Comparison of ENCODE assay signal across 1 cellular context in the genomic region with DNA sequence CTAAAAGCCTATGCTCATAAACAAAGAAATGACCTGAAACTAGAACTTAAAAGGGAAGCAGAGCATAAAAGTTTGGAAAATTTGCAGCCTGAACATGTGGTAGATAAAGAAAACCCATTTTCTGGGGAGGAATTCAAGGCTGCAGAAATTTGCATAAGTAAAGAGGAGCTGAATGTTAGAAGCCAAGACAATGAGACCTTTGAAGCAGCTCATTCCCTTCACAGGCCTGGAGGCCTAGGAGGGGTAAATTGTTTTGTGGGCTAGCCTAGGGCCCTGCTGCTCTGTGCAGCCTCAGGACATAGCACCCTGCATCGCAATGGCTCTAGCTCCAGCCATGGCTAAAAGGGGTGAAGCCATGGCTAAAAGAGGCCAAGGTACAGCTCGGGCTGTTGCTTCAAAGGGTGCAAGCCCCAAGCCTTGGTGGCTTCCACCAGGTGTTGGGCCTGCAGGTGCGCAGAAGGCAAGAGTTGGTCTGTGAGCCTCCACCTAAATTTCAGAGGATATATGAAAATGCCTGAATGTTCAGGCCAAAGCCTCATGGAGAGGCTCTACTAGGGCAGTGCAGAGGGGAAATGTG.
TF ChIP-seq lines count a peak whose summit lies in the region.

No MANE protein-coding gene starts in this region.

TF ChIP-seq in GM23338, 12 proteins besides CTCF, POLR2A, EP300 and RAD21:
- no peak for TF ChIP-seq ZNF331 (CRISPR knock-in tag; IDR thresholded peaks at IDR 0.05; ENCODE audit: low read depth)
- TF ChIP-seq ZNF114 (CRISPR knock-in tag; IDR thresholded peaks at IDR 0.05): no peak
- TF ChIP-seq, protein P1, sequence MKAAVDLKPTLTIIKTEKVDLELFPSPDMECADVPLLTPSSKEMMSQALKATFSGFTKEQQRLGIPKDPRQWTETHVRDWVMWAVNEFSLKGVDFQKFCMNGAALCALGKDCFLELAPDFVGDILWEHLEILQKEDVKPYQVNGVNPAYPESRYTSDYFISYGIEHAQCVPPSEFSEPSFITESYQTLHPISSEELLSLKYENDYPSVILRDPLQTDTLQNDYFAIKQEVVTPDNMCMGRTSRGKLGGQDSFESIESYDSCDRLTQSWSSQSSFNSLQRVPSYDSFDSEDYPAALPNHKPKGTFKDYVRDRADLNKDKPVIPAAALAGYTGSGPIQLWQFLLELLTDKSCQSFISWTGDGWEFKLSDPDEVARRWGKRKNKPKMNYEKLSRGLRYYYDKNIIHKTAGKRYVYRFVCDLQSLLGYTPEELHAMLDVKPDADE (IDR thresholded peaks at IDR 0.05): no peak
- no peak for TF ChIP-seq STAT1 (IDR thresholded peaks at IDR 0.05; ENCODE audit: unreplicated experiment)
- TF ChIP-seq, protein P2, sequence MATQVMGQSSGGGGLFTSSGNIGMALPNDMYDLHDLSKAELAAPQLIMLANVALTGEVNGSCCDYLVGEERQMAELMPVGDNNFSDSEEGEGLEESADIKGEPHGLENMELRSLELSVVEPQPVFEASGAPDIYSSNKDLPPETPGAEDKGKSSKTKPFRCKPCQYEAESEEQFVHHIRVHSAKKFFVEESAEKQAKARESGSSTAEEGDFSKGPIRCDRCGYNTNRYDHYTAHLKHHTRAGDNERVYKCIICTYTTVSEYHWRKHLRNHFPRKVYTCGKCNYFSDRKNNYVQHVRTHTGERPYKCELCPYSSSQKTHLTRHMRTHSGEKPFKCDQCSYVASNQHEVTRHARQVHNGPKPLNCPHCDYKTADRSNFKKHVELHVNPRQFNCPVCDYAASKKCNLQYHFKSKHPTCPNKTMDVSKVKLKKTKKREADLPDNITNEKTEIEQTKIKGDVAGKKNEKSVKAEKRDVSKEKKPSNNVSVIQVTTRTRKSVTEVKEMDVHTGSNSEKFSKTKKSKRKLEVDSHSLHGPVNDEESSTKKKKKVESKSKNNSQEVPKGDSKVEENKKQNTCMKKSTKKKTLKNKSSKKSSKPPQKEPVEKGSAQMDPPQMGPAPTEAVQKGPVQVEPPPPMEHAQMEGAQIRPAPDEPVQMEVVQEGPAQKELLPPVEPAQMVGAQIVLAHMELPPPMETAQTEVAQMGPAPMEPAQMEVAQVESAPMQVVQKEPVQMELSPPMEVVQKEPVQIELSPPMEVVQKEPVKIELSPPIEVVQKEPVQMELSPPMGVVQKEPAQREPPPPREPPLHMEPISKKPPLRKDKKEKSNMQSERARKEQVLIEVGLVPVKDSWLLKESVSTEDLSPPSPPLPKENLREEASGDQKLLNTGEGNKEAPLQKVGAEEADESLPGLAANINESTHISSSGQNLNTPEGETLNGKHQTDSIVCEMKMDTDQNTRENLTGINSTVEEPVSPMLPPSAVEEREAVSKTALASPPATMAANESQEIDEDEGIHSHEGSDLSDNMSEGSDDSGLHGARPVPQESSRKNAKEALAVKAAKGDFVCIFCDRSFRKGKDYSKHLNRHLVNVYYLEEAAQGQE (IDR thresholded peaks at IDR 0.05; ENCODE audit: unreplicated experiment): no peak
- TF ChIP-seq JUNB (IDR thresholded peaks at IDR 0.05; ENCODE audit: unreplicated experiment): no peak
- no peak for TF ChIP-seq EZH2 (IDR thresholded peaks at IDR 0.05; ENCODE audit: low read depth, unreplicated experiment)
- TF ChIP-seq POLR2AphosphoS5 (IDR thresholded peaks at IDR 0.05; ENCODE audit: low read depth): no peak
- no peak for TF ChIP-seq NANOG (IDR thresholded peaks at IDR 0.05; ENCODE audit: borderline replicate concordance)
- TF ChIP-seq CREB1 (CRISPR knock-in tag; IDR thresholded peaks at IDR 0.05; ENCODE audit: low read depth): no peak
- no peak for TF ChIP-seq EZH2phosphoT487 (IDR thresholded peaks at IDR 0.05; ENCODE audit: unreplicated experiment)
- TF ChIP-seq, protein P3, sequence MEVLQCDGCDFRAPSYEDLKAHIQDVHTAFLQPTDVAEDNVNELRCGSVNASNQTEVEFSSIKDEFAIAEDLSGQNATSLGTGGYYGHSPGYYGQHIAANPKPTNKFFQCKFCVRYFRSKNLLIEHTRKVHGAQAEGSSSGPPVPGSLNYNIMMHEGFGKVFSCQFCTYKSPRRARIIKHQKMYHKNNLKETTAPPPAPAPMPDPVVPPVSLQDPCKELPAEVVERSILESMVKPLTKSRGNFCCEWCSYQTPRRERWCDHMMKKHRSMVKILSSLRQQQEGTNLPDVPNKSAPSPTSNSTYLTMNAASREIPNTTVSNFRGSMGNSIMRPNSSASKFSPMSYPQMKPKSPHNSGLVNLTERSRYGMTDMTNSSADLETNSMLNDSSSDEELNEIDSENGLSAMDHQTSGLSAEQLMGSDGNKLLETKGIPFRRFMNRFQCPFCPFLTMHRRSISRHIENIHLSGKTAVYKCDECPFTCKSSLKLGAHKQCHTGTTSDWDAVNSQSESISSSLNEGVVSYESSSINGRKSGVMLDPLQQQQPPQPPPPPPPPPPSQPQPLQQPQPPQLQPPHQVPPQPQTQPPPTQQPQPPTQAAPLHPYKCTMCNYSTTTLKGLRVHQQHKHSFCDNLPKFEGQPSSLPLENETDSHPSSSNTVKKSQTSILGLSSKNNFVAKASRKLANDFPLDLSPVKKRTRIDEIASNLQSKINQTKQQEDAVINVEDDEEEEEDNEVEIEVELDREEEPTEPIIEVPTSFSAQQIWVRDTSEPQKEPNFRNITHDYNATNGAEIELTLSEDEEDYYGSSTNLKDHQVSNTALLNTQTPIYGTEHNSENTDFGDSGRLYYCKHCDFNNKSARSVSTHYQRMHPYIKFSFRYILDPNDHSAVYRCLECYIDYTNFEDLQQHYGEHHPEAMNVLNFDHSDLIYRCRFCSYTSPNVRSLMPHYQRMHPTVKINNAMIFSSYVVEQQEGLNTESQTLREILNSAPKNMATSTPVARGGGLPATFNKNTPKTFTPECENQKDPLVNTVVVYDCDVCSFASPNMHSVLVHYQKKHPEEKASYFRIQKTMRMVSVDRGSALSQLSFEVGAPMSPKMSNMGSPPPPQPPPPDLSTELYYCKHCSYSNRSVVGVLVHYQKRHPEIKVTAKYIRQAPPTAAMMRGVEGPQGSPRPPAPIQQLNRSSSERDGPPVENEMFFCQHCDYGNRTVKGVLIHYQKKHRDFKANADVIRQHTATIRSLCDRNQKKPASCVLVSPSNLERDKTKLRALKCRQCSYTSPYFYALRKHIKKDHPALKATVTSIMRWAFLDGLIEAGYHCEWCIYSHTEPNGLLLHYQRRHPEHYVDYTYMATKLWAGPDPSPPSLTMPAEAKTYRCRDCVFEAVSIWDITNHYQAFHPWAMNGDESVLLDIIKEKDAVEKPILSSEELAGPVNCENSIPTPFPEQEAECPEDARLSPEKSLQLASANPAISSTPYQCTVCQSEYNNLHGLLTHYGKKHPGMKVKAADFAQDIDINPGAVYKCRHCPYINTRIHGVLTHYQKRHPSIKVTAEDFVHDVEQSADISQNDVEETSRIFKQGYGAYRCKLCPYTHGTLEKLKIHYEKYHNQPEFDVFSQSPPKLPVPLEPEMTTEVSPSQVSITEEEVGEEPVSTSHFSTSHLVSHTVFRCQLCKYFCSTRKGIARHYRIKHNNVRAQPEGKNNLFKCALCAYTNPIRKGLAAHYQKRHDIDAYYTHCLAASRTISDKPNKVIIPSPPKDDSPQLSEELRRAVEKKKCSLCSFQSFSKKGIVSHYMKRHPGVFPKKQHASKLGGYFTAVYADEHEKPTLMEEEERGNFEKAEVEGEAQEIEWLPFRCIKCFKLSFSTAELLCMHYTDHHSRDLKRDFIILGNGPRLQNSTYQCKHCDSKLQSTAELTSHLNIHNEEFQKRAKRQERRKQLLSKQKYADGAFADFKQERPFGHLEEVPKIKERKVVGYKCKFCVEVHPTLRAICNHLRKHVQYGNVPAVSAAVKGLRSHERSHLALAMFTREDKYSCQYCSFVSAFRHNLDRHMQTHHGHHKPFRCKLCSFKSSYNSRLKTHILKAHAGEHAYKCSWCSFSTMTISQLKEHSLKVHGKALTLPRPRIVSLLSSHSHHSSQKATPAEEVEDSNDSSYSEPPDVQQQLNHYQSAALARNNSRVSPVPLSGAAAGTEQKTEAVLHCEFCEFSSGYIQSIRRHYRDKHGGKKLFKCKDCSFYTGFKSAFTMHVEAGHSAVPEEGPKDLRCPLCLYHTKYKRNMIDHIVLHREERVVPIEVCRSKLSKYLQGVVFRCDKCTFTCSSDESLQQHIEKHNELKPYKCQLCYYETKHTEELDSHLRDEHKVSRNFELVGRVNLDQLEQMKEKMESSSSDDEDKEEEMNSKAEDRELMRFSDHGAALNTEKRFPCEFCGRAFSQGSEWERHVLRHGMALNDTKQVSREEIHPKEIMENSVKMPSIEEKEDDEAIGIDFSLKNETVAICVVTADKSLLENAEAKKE (CRISPR knock-in tag; IDR thresholded peaks at IDR 0.05): no peak
TF ChIP-seq in GM23338: peak in this region for 0.
